14 cellular contexts compared by ENCODE assay signal in the genomic region with DNA sequence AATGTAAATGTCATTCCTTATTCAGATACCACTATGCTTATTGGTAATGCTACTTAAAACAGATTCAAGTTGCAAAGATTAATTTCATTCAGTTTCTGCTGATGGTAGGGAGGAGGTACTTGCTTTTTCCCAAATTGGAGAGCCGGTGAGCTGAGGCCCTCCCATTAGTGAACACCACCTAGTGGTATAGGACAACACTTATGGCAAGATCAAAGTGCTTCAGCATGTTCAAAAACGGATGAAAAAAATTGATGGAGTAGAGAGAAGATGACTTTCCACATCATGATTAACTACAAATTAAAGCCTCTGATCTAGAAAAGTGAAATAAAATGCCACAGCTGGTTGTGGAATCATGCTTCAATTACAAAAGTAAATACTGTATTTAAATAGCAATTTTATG.
DNase-seq lines count a peak whose midpoint lies in the region; ATAC-seq and TF ChIP-seq lines count a peak whose summit lies in the region.
"Had no signal": no experiment of that assay in that cellular context is flagged by ENCODE, and none has a peak within 500 bp of the region (broad histone marks: within the 10 kb centered on the region; RNA-seq: fewer than 3 reads in every experiment).

No MANE protein-coding gene starts in this region.

- no peak overlapping the region for H3K18ac ChIP-seq in H9 (ENCODE audit: insufficient read length, low read depth, low read length)

- POLR2A ChIA-PET in naive thymus-derived CD8-positive, alpha-beta T cell (lab: Charles Lee): no interaction called here

- no peak overlapping the region for H2AFZ ChIP-seq in H9 (ENCODE audit: low read length)

- H2BK20ac ChIP-seq in H9 (ENCODE audit: low read depth, low read length, poor library complexity, severe bottlenecking): no peak overlapping the region

- no peak overlapping the region for H2BK120ac ChIP-seq in H9 (ENCODE audit: low read depth, low read length, poor library complexity, severe bottlenecking)

- no peaks in the 10 kb centered on the region for H3K79me1 ChIP-seq in H9 (ENCODE audit: insufficient read depth, low read depth, low read length, poor library complexity, severe bottlenecking)

- H3K4me3 ChIP-seq in BE2C (ENCODE audit: low read depth, low read length): no peak overlapping the region

- ATAC-seq in GM18498 (IDR thresholded peaks at IDR 0.05; ENCODE audit: unreplicated experiment): no peak
- ATAC-seq in naive thymus-derived CD8-positive, alpha-beta T cell: no peak
- no peak for ATAC-seq in GM18858 (IDR thresholded peaks at IDR 0.05; ENCODE audit: unreplicated experiment)
- ATAC-seq: effector memory CD8-positive, alpha-beta T cell; right cardiac atrium had no signal

- H3K9me3 ChIP-seq in BE2C: no peaks in the 10 kb centered on the region
- no peaks in the 10 kb centered on the region for H3K9me3 ChIP-seq in H9 (ENCODE audit: control insufficient read depth, low read depth, low read length)

- no CpG with 5 or more reads among the region's 2 CpGs for WGBS in H9 (ENCODE audit: extremely low coverage, insufficient read length, low lambda C conversion rate)

- H4K91ac ChIP-seq in H9 (ENCODE audit: insufficient read length, low read depth, low read length): no peak overlapping the region

- no peaks in the 10 kb centered on the region for H3K9me3 Mint-ChIP-seq in H9
- H3K9me3 Mint-ChIP-seq in naive thymus-derived CD8-positive, alpha-beta T cell: no peaks in the 10 kb centered on the region
- H3K9me3 Mint-ChIP-seq: effector memory CD8-positive, alpha-beta T cell had no signal

- H3K27ac ChIP-seq in H9 (ENCODE audit: insufficient read length, low read depth, low read length) (no peak overlapping the region), VCaP (no peak overlapping the region)
- H3K27ac ChIP-seq: HL-60 had no signal

- no peak overlapping the region; a peak in 1 of 7 replicates for H3K27ac Mint-ChIP-seq in H9
- no peak overlapping the region for H3K27ac Mint-ChIP-seq in naive thymus-derived CD8-positive, alpha-beta T cell
- H3K27ac Mint-ChIP-seq: effector memory CD8-positive, alpha-beta T cell had no signal

- H3K36me3 Mint-ChIP-seq in H9 (ENCODE audit: insufficient read depth in 1 of 3, low read depth in 3 of 3): no peaks in the 10 kb centered on the region
- H3K36me3 Mint-ChIP-seq in naive thymus-derived CD8-positive, alpha-beta T cell: peaks cover 0 to 10% (median 5%) of the 10 kb centered on the region in 3 donors

- no peaks in the 10 kb centered on the region for H3K36me3 ChIP-seq in BE2C

- H3K27me3 ChIP-seq in BE2C: no peaks in the 10 kb centered on the region
- no peaks in the 10 kb centered on the region; the same call in 1 of the 2 replicates for H3K27me3 ChIP-seq in H9 (ENCODE audit: insufficient read depth, low read length)

- H3T11ph ChIP-seq in H9 (ENCODE audit: low read length): no peak overlapping the region

- no peak overlapping the region for H2BK15ac ChIP-seq in H9 (ENCODE audit: low read depth, low read length)

- no peak overlapping the region for H2AK5ac ChIP-seq in H9 (ENCODE audit: insufficient read length, low read length)

- no peak overlapping the region for H2BK12ac ChIP-seq in H9 (ENCODE audit: insufficient read length, low read depth, low read length)

- H3K4me1 ChIP-seq in BE2C: no peaks in the 10 kb centered on the region
- no peaks in the 10 kb centered on the region for H3K4me1 ChIP-seq in H9 (ENCODE audit: insufficient read depth, low read length)

- H3K4me2 ChIP-seq in H9 (ENCODE audit: insufficient read depth, insufficient read length, low read length): no peak overlapping the region

- no peak overlapping the region for H3K4me3 Mint-ChIP-seq in H9
- H3K4me3 Mint-ChIP-seq in naive thymus-derived CD8-positive, alpha-beta T cell: no peak overlapping the region
- H3K4me3 Mint-ChIP-seq: effector memory CD8-positive, alpha-beta T cell had no signal

- TF ChIP-seq CTCF in BE2C (IDR thresholded peaks at IDR 0.05; ENCODE audit: low read depth, low read length) (peak; percentile 27), H9 (conservative IDR thresholded peaks at IDR 0.05) (peak; percentile 66), VCaP (conservative IDR thresholded peaks at IDR 0.05) (peak; percentile 51)

- H3K9ac ChIP-seq in H9 (ENCODE audit: extremely low read depth, insufficient read length, low read length): no peak overlapping the region

- no peak overlapping the region for H4K5ac ChIP-seq in H9 (ENCODE audit: insufficient read length, low read depth, low read length)

- DNase-seq in BE2C (no peak), H9 (no peak), iPS-NIHi7 (ENCODE audit: extremely low spot score) (peak; percentile 19)
- no peak for DNase-seq in effector CD8-positive, alpha-beta T cell (lab: John Stamatoyannopoulos, UW)
- DNase-seq in naive thymus-derived CD8-positive, alpha-beta T cell: no peak
- DNase-seq: activated CD8-positive, alpha-beta memory T cell treated with anti-CD3 and anti-CD28 coated beads, Interleukin-2, amount 50 U/mL, for 4 hours; effector memory CD8-positive, alpha-beta T cell; NCI-H1092 treated with DMSO at 0.1 percent for 48 hours; right cardiac atrium; substantia nigra had no signal

- no peak overlapping the region for H4K8ac ChIP-seq in H9 (replicated peaks; ENCODE audit: insufficient read length, low read depth, low read length)

- H3K23me2 ChIP-seq in H9 (ENCODE audit: insufficient read length, low read depth, low read length, poor library complexity, severe bottlenecking): no peaks in the 10 kb centered on the region

- H3K27me3 Mint-ChIP-seq in H9 (ENCODE audit: low read depth): peaks cover 22% of the 10 kb centered on the region
- H3K27me3 Mint-ChIP-seq in naive thymus-derived CD8-positive, alpha-beta T cell: no peaks in the 10 kb centered on the region
- H3K27me3 Mint-ChIP-seq: effector memory CD8-positive, alpha-beta T cell had no signal

- no peak overlapping the region for H3K14ac ChIP-seq in H9 (ENCODE audit: insufficient read depth, low read length)

- no peak overlapping the region for H3K23ac ChIP-seq in H9 (ENCODE audit: insufficient read length, low read depth, low read length)

- no peak overlapping the region for H3K4ac ChIP-seq in H9 (ENCODE audit: low read depth, low read length)

- no peaks in the 10 kb centered on the region for H3K79me2 ChIP-seq in H9 (ENCODE audit: insufficient read depth, low read length)

- H3K4me1 Mint-ChIP-seq in H9: peaks cover 5% of the 10 kb centered on the region in 2 experiments
- no peaks in the 10 kb centered on the region for H3K4me1 Mint-ChIP-seq in naive thymus-derived CD8-positive, alpha-beta T cell

- H2BK5ac ChIP-seq in H9 (ENCODE audit: insufficient read length, low read length): no peak overlapping the region

- H4K20me1 ChIP-seq in H9 (ENCODE audit: control insufficient read depth, insufficient read depth, insufficient read length): no peaks in the 10 kb centered on the region

- no peak overlapping the region for H3K56ac ChIP-seq in H9 (ENCODE audit: insufficient read length, low read depth, low read length)
